17 cellular contexts compared by ENCODE assay signal in genomic region chr11:12106101-12106500, GRCh38.
"Had no signal": no experiment of that assay in that cellular context is flagged by ENCODE, and none has a peak within 500 bp of the region (broad histone marks: within the 10 kb centered on the region; RNA-seq: fewer than 3 reads in every experiment).

No MANE protein-coding gene starts in this region.

- H3K27me3 ChIP-seq: heart right ventricle, ovary, tibial artery, upper lobe of left lung, vagina had no signal

- ATAC-seq: esophagus mucosa, heart right ventricle, right cardiac atrium had no signal

- DNase-seq: cortex of kidney; effector memory CD4-positive, alpha-beta T cell; heart right ventricle; hypothalamus; kidney glomerular epithelial cell; natural killer cell; ovary; right cardiac atrium; small intestine; stimulated activated CD4-positive, alpha-beta T cell treated with anti-CD3 and anti-CD28 coated beads, Interleukin-12 subunit alpha, Interleukin-12 subunit beta, amount 100 ng/mL, for 4 hours; stimulated activated naive CD4-positive, alpha-beta T cell treated with Interleukin-2 at 50 U/mL for 16 hours; upper lobe of left lung had no signal

- H3K4me3 Mint-ChIP-seq: natural killer cell, neural crest cell had no signal

- H3K9me3 ChIP-seq: heart right ventricle, ovary, tibial artery, upper lobe of left lung, vagina had no signal

- H3K9me3 Mint-ChIP-seq: natural killer cell, neural crest cell had no signal

- H3K36me3 ChIP-seq: heart right ventricle, ovary, tibial artery, upper lobe of left lung, vagina had no signal

- H3K27ac ChIP-seq: ovary, tibial artery, upper lobe of left lung, vagina had no signal

- H3K36me3 Mint-ChIP-seq: natural killer cell had no signal

- H3K27ac Mint-ChIP-seq: progenitor cell of endocrine pancreas had no signal

- H3K4me3 ChIP-seq: heart right ventricle, ovary, tibial artery, upper lobe of left lung, vagina had no signal
